14 cellular contexts compared by ENCODE assay signal in genomic region chr15:92462771-92463170, GRCh38.
DNase-seq lines count a peak whose midpoint lies in the region; ATAC-seq and TF ChIP-seq lines count a peak whose summit lies in the region.
"Had no signal": no experiment of that assay in that cellular context is flagged by ENCODE, and none has a peak within 500 bp of the region (broad histone marks: within the 10 kb centered on the region; RNA-seq: fewer than 3 reads in every experiment).

No MANE protein-coding gene starts in this region.

- WGBS in heart left ventricle, 4 donors = 71 to 75% (median 73%) methylated on average over 2 of the region's 2 CpGs

- H3K4me3 ChIP-seq in AG10803 (ENCODE audit: low read length) = no peak overlapping the region
- H3K4me3 ChIP-seq in SJSA1 = no peak overlapping the region
- H3K4me3 ChIP-seq in heart left ventricle = no peak overlapping the region
- H3K4me3 ChIP-seq: GM12878, GM23248, HAP-1 had no signal

- TF ChIP-seq CTCF in AG10803 (conservative IDR thresholded peaks at IDR 0.05; ENCODE audit: low read length) = no peak
- TF ChIP-seq CTCF in heart left ventricle (IDR thresholded peaks at IDR 0.05) = no peak

- peaks cover 69% of the 10 kb centered on the region for H3K4me1 ChIP-seq in SJSA1 (replicated peaks)
- H3K4me1 ChIP-seq in heart left ventricle = no peaks in the 10 kb centered on the region
- H3K4me1 ChIP-seq: HAP-1 had no signal

- H3K27ac ChIP-seq in SJSA1 (peak overlapping the region; percentile 53), heart left ventricle (no peak overlapping the region)
- H3K27ac ChIP-seq: GM23248 had no signal

- H3K27me3 ChIP-seq in SJSA1 (replicated peaks) (no peaks in the 10 kb centered on the region), heart left ventricle (no peaks in the 10 kb centered on the region)

- TF ChIP-seq POLR2A in heart left ventricle (IDR thresholded peaks at IDR 0.05) = no peak

- H3K9me3 ChIP-seq in SJSA1 (replicated peaks) (no peaks in the 10 kb centered on the region), heart left ventricle (no peaks in the 10 kb centered on the region)
- H3K9me3 ChIP-seq: HAP-1 had no signal

- H3K36me3 ChIP-seq in SJSA1 = peaks cover 10% of the 10 kb centered on the region; the same call in 1 of the 2 replicates
- H3K36me3 ChIP-seq in heart left ventricle = no peaks in the 10 kb centered on the region
- H3K36me3 ChIP-seq: HAP-1 had no signal

- intact Hi-C loops in heart left ventricle (cut with DNase I) = no loop called here

- peak; percentile 31 for DNase-seq in AG10803 (ENCODE audit: low read depth)
- peak in 1 of 2 experiments; percentile 78 for DNase-seq in SJSA1 (ENCODE audit: low read depth in 1 of 2, low spot score in 2 of 2)
- DNase-seq in kidney tubule cell (ENCODE audit: low spot score) = peak; percentile 1
- DNase-seq in C1 segment of cervical spinal cord (lab: John Stamatoyannopoulos, UW) = no peak
- no peak for DNase-seq in heart left ventricle
- DNase-seq: ACHN; AML-193; Calu3; CD4-positive, alpha-beta memory T cell; DMS79 treated with DMSO at 0.1 percent for 48 hours; GM23248 had no signal

- no peak for ATAC-seq in heart left ventricle
- ATAC-seq in HG03571 (IDR thresholded peaks at IDR 0.05; ENCODE audit: unreplicated experiment) = no peak
- ATAC-seq: GM12878 had no signal

Comparison
In these comparisons a context has a peak if more than half of its experiments do, and no peak if none do; other contexts are left out.
1. DNase-seq: peak in AG10803 (single experiment) and kidney tubule cell (single experiment); none in C1 segment of cervical spinal cord (0 of 14) and heart left ventricle (0 of 5).